Comparison of ENCODE assay signal across 15 cellular contexts in the genomic region with DNA sequence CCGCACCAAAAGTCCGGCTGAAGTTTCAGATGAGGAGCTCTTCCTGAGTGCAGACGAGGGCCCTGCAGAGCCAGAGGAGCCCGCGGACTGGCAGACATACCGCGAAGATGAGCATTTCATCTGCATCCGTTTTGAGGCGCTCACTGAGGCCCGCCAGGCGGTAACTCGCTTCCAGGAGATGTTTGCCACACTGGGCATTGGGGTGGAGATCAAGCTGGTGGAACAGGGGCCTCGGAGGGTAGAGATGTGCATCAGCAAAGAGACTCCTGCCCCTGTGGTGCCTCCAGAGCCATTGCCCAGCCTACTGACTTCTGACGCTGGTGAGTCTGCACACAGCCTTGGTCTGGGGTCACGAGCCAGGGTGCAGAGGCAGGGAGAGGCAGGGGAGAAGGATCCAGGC.
DNase-seq lines count a peak whose midpoint lies in the region; ATAC-seq and TF ChIP-seq lines count a peak whose summit lies in the region.
"Had no signal": no experiment of that assay in that cellular context is flagged by ENCODE, and none has a peak within 500 bp of the region (broad histone marks: within the 10 kb centered on the region; RNA-seq: fewer than 3 reads in every experiment).

No MANE protein-coding gene starts in this region.

- CTCF ChIA-PET in IMR-90 (lab: Yijun Ruan, JAX): no interaction called here

- POLR2A ChIA-PET in IMR-90 (lab: Charles Lee; ENCODE audit: unreplicated experiment): no interaction called here

- H4K8ac ChIP-seq in IMR-90 (ENCODE audit: low read depth in 2 of 2, low read length in 2 of 2): no peak overlapping the region

- dilution Hi-C loops in IMR-90 (cut with HindIII; ENCODE audit: low sequenced_read_pairs, unreplicated experiment): no loop called here

- H3K4me1 ChIP-seq in IMR-90 (ENCODE audit: control insufficient read depth, insufficient read depth, low read length) (peaks cover 11% of the 10 kb centered on the region), lower lobe of right lung (no peaks in the 10 kb centered on the region), aorta (ENCODE audit: control insufficient read depth in 1 of 2, insufficient read depth in 2 of 2, low read length in 2 of 2) (no peaks in the 10 kb centered on the region)
- H3K4me1 ChIP-seq: A549, BLaER1, Caco-2 had no signal

- no peak overlapping the region for H3K4me2 ChIP-seq in IMR-90 (ENCODE audit: low read depth, low read length)
- H3K4me2 ChIP-seq: A549, BLaER1 had no signal

- H4K20me1 ChIP-seq in IMR-90 (ENCODE audit: insufficient read depth, low read length): no peaks in the 10 kb centered on the region
- H4K20me1 ChIP-seq: BLaER1 had no signal

- no peak overlapping the region for H3K4ac ChIP-seq in IMR-90 (ENCODE audit: low read depth, low read length)

- TF ChIP-seq POLR2A in IMR-90 (IDR thresholded peaks at IDR 0.05; ENCODE audit: low read depth, low read length): no peak

- H3K9ac ChIP-seq in IMR-90 (ENCODE audit: low read depth, low read length): no peak overlapping the region
- H3K9ac ChIP-seq: BLaER1 had no signal

- H3K36me3 ChIP-seq in IMR-90 (ENCODE audit: control insufficient read depth, insufficient read depth, low read length) (peaks cover 46% of the 10 kb centered on the region), lower lobe of right lung (peaks cover 58% of the 10 kb centered on the region), aorta (ENCODE audit: control insufficient read depth in 1 of 2, insufficient read depth in 2 of 2, low read length in 1 of 2) (no peaks in the 10 kb centered on the region)

- H2AFZ ChIP-seq in IMR-90 (replicated peaks; ENCODE audit: low read length, poor library complexity): no peak overlapping the region

- DNase-seq in Right ventricle myocardium inferior (ENCODE audit: missing footprints) (no peak), left cardiac atrium (no peak), IMR-90 (no peak), lower lobe of right lung (peak; percentile 19), aorta (peak; percentile 36 to 54)
- no peak for DNase-seq in stimulated activated CD4-positive, alpha-beta T cell treated with anti-CD3 and anti-CD28 coated beads, Interleukin-15, amount 100 ng/mL, for 24 hours
- DNase-seq: DMS53, GF-D8, HCEC 1CT, HFFc6 had no signal

- WGBS in IMR-90 (ENCODE audit: extremely low coverage in 2 of 2, insufficient read length in 1 of 2), 2 experiments: 96% methylated on average over 11 of the region's 15 CpGs; no CpG with 5 or more reads in 1 of the 2 experiments
- 94 to 96% methylated on average over 15 of the region's 15 CpGs for WGBS in aorta, 2 donors

- 0 out of 2 replicates have a peak, but pooled peaks cover 14% of the 10 kb centered on the region for H3K9me1 ChIP-seq in IMR-90 (ENCODE audit: insufficient read depth, low read length)

- H3K27ac ChIP-seq in IMR-90 (ENCODE audit: insufficient read depth, low read length) (no peak overlapping the region), lower lobe of right lung (no peak overlapping the region), aorta (ENCODE audit: low read depth in 1 of 2, low read length in 2 of 2) (no peak overlapping the region)
- H3K27ac ChIP-seq: A549, BLaER1, HL-60 had no signal

- no peak overlapping the region for H4K5ac ChIP-seq in IMR-90 (ENCODE audit: low read depth, low read length)

- H3K23ac ChIP-seq in IMR-90 (ENCODE audit: low read depth, low read length): no peak overlapping the region

- no peak overlapping the region for H2BK15ac ChIP-seq in IMR-90 (ENCODE audit: low read depth, low read length)

- TF ChIP-seq CTCF in IMR-90 (conservative IDR thresholded peaks at IDR 0.05; ENCODE audit: low read depth, low read length): no peak
- TF ChIP-seq CTCF in lower lobe of right lung (IDR thresholded peaks at IDR 0.05): no peak

- no peak overlapping the region for H3K14ac ChIP-seq in IMR-90 (replicated peaks; ENCODE audit: low read depth, low read length)

- no peaks in the 10 kb centered on the region for H3K79me1 ChIP-seq in IMR-90 (ENCODE audit: low read depth in 1 of 2, low read length in 2 of 2)

- no peak overlapping the region for H3K56ac ChIP-seq in IMR-90 (ENCODE audit: extremely low read depth, insufficient read depth, low read length)

- H3K9me3 ChIP-seq in IMR-90 (ENCODE audit: control insufficient read depth, insufficient read depth, low read length): peaks cover 4% of the 10 kb centered on the region; the same call in 1 of the 2 replicates
- no peaks in the 10 kb centered on the region for H3K9me3 ChIP-seq in lower lobe of right lung
- peaks cover 5% of the 10 kb centered on the region for H3K9me3 ChIP-seq in aorta (ENCODE audit: control insufficient read depth, low read length)

- no peak overlapping the region for H2BK120ac ChIP-seq in IMR-90 (ENCODE audit: low read depth, low read length)

- H2BK5ac ChIP-seq in IMR-90 (ENCODE audit: low read depth, low read length, poor library complexity, severe bottlenecking): no peak overlapping the region

- BruUV-seq in IMR-90 (replicated peaks; lab: Mats Ljungman, UMichigan): no TSS peak

- H2AK9ac ChIP-seq in IMR-90 (replicated peaks; ENCODE audit: low read depth, low read length, poor library complexity): no peak overlapping the region

- H2BK20ac ChIP-seq in IMR-90 (ENCODE audit: low read depth, low read length): no peak overlapping the region

- H3K27me3 ChIP-seq in IMR-90 (ENCODE audit: control insufficient read depth, insufficient read depth, low read length): no peaks in the 10 kb centered on the region
- no peaks in the 10 kb centered on the region for H3K27me3 ChIP-seq in lower lobe of right lung (ENCODE audit: low read depth)
- no peaks in the 10 kb centered on the region for H3K27me3 ChIP-seq in aorta (ENCODE audit: control insufficient read depth in 1 of 2, insufficient read depth in 2 of 2, low read length in 1 of 2)
- H3K27me3 ChIP-seq: BLaER1 had no signal

- H3K4me3 ChIP-seq in IMR-90 (ENCODE audit: insufficient read depth, low read depth, low read length) (no peak overlapping the region), lower lobe of right lung (no peak overlapping the region), aorta (ENCODE audit: low read length in 2 of 2) (no peak overlapping the region)
- H3K4me3 ChIP-seq: A549, BLaER1 had no signal

- no peak for TF ChIP-seq RAD21 in IMR-90 (IDR thresholded peaks at IDR 0.05; ENCODE audit: low read length)

- peak overlapping the region; percentile 34 for H4K91ac ChIP-seq in IMR-90 (ENCODE audit: insufficient read depth, low read depth, low read length)

- intact Hi-C loops in Right ventricle myocardium inferior (cut with DNase I) (no loop called here), left cardiac atrium (cut with DNase I) (no loop called here), IMR-90 (cut with micrococcal nuclease) (no loop called here), lower lobe of right lung (cut with DNase I) (no loop called here), aorta (cut with DNase I) (no loop called here)

- no peak overlapping the region for H2AK5ac ChIP-seq in IMR-90 (ENCODE audit: low read depth, low read length)

- in situ Hi-C loops in IMR-90 (cut with MboI; ENCODE audit: low sequenced_read_pairs): no loop called here

- H3K18ac ChIP-seq in IMR-90 (ENCODE audit: low read depth, low read length): no peak overlapping the region

- ATAC-seq in Right ventricle myocardium inferior (peak; percentile 9), left cardiac atrium (no peak), IMR-90 (ENCODE audit: low read depth) (no peak), lower lobe of right lung (no peak), aorta (ENCODE audit: low FRiP score) (no peak), GM21576 (IDR thresholded peaks at IDR 0.05; ENCODE audit: unreplicated experiment) (no peak)
- ATAC-seq: A549 had no signal

TF ChIP-seq in IMR-90, 13 proteins besides CTCF, POLR2A, EP300 and RAD21:
- TF ChIP-seq BHLHE40 (IDR thresholded peaks at IDR 0.05; ENCODE audit: low read depth, low read length) (no peak), MAFK (IDR thresholded peaks at IDR 0.05; ENCODE audit: low read depth, low read length) (no peak), RCOR1 (IDR thresholded peaks at IDR 0.05; ENCODE audit: insufficient replicate concordance, low read length) (no peak), CEBPB (IDR thresholded peaks at IDR 0.05; ENCODE audit: low read depth, low read length) (no peak), CHD1 (IDR thresholded peaks at IDR 0.05; ENCODE audit: low read depth, low read length) (no peak), FOS (IDR thresholded peaks at IDR 0.05; ENCODE audit: low read depth, low read length) (no peak), NFE2L2 (IDR thresholded peaks at IDR 0.05; ENCODE audit: low read depth, low read length) (no peak), MXI1 (IDR thresholded peaks at IDR 0.05; ENCODE audit: borderline replicate concordance, low read depth, low read length) (no peak), SMC3 (IDR thresholded peaks at IDR 0.05; ENCODE audit: low read depth, low read length) (no peak), MAZ (IDR thresholded peaks at IDR 0.05; ENCODE audit: borderline replicate concordance, low read depth, low read length) (no peak), RFX5 (IDR thresholded peaks at IDR 0.05; ENCODE audit: low read depth, low read length) (no peak)
- TF ChIP-seq, protein P1, sequence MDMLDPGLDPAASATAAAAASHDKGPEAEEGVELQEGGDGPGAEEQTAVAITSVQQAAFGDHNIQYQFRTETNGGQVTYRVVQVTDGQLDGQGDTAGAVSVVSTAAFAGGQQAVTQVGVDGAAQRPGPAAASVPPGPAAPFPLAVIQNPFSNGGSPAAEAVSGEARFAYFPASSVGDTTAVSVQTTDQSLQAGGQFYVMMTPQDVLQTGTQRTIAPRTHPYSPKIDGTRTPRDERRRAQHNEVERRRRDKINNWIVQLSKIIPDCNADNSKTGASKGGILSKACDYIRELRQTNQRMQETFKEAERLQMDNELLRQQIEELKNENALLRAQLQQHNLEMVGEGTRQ (IDR thresholded peaks at IDR 0.05; ENCODE audit: low read depth, low read length): no peak
- TF ChIP-seq, protein P2, sequence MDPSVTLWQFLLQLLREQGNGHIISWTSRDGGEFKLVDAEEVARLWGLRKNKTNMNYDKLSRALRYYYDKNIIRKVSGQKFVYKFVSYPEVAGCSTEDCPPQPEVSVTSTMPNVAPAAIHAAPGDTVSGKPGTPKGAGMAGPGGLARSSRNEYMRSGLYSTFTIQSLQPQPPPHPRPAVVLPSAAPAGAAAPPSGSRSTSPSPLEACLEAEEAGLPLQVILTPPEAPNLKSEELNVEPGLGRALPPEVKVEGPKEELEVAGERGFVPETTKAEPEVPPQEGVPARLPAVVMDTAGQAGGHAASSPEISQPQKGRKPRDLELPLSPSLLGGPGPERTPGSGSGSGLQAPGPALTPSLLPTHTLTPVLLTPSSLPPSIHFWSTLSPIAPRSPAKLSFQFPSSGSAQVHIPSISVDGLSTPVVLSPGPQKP (IDR thresholded peaks at IDR 0.05; ENCODE audit: borderline replicate concordance, low read depth, low read length): no peak

Comparison
In these comparisons a context has a peak if more than half of its experiments do, and no peak if none do; other contexts are left out.
1. DNase-seq: peak in lower lobe of right lung (single experiment) and aorta (2 of 2); none in Right ventricle myocardium inferior (single experiment), left cardiac atrium (single experiment), IMR-90 (single experiment) and stimulated activated CD4-positive, alpha-beta T cell treated with anti-CD3 and anti-CD28 coated beads, Interleukin-15, amount 100 ng/mL, for 24 hours (single experiment).